Comparison of ENCODE assay signal across 8 cellular contexts in the genomic region with DNA sequence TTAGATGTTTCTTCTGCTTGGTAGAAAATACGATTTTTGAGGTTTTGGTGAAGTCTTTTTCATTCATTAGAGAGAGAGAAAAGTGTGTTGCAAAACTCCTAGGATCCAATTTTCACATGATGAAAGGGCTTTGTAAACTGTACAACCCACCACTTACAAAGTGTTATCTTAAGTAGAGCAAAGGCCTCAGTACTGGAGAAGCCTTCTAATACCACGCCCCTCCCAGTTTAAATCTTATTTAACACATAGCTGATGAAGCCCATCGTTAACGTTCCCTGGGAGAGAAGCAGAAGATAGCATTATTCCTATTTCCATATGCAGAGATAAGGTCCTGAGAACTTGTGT.
DNase-seq lines count a peak whose midpoint lies in the region; ATAC-seq, FAIRE-seq and TF ChIP-seq lines count a peak whose summit lies in the region.

No MANE protein-coding gene starts in this region.

- no peak for FAIRE-seq in RCC 7860 (lab: Jason Lieb, UNC)

- DNase-seq in adipocyte (ENCODE audit: low read depth), result no peak
- DNase-seq in RCC 7860 (ENCODE audit: low spot score), result no peak
- DNase-seq in NCI-H69 (lab: John Stamatoyannopoulos, UW), result no peak
- no peak for DNase-seq in GM10248 (ENCODE audit: extremely low spot score)

- H3K36me3 ChIP-seq in adipocyte (ENCODE audit: control insufficient read depth, insufficient read depth, low read length, severe bottlenecking) (no peaks in the 10 kb centered on the region), iPS-20b (ENCODE audit: insufficient read depth, low read depth, low read length) (no peaks in the 10 kb centered on the region), stomach smooth muscle (ENCODE audit: control insufficient read depth in 2 of 2, insufficient read depth in 2 of 2, low read length in 2 of 2) (no peaks in the 10 kb centered on the region)

- H3K4me1 ChIP-seq in adipocyte (ENCODE audit: control insufficient read depth, insufficient read depth, low read length), result peaks cover 32% of the 10 kb centered on the region
- H3K4me1 ChIP-seq in iPS-20b (ENCODE audit: insufficient read depth, low read length), result peaks cover 18% of the 10 kb centered on the region
- H3K4me1 ChIP-seq in stomach smooth muscle (ENCODE audit: control insufficient read depth, insufficient read depth, low read length), result peaks cover 26% of the 10 kb centered on the region

- peak; percentile 11 for ATAC-seq in HG03103 (IDR thresholded peaks at IDR 0.05; ENCODE audit: low read depth, unreplicated experiment)

- POLR2A ChIA-PET in GM10248 (lab: Yijun Ruan, JAX), result interaction anchor here (0.6 kb wide), 1 partner anchor 177 kb away, joined by 4 read pairs; no protein-coding TSS in a partner anchor

- CTCF ChIA-PET in GM10248 (lab: Yijun Ruan, JAX), result interaction anchor here (1.3 to 4.6 kb wide), 10 partner anchors 11 to 427 kb away, joined by 3 to 70 read pairs (median 14); a partner anchor contains a TSS

- no peaks in the 10 kb centered on the region for H3K9me3 ChIP-seq in adipocyte (ENCODE audit: control insufficient read depth, low read length)
- H3K9me3 ChIP-seq in iPS-20b (ENCODE audit: insufficient read depth, low read depth, low read length), result no peaks in the 10 kb centered on the region
- H3K9me3 ChIP-seq in stomach smooth muscle (ENCODE audit: control insufficient read depth in 2 of 2, low read length in 2 of 2), result no peaks in the 10 kb centered on the region

- H3K27ac ChIP-seq in iPS-20b (ENCODE audit: low read length) (no peak overlapping the region), stomach smooth muscle (ENCODE audit: low read length) (peak overlapping the region; percentile 80)

- H3K9ac ChIP-seq in adipocyte (ENCODE audit: low read length) (peak overlapping the region; percentile 88), iPS-20b (ENCODE audit: low read depth, low read length) (peak overlapping the region; percentile 62; the same call in 1 of the 2 replicates), stomach smooth muscle (ENCODE audit: low read length in 2 of 2) (peak overlapping the region; percentile 72 to 75)

- H3K27me3 ChIP-seq in adipocyte (replicated peaks; ENCODE audit: control insufficient read depth, insufficient read depth, low read length) (no peaks in the 10 kb centered on the region), iPS-20b (ENCODE audit: insufficient read depth, low read length) (peaks cover 49% of the 10 kb centered on the region), stomach smooth muscle (ENCODE audit: control insufficient read depth in 1 of 2, insufficient read depth in 2 of 2, low read length in 2 of 2) (no peaks in the 10 kb centered on the region)

- TF ChIP-seq CTCF in GM12875 (IDR thresholded peaks at IDR 0.05; ENCODE audit: borderline replicate concordance, insufficient read depth, low read depth, low read length), result no peak
- TF ChIP-seq CTCF in GM10248 (IDR thresholded peaks at IDR 0.05; ENCODE audit: control extremely low read depth, extremely low read depth, low read depth, missing control alignments), result no peak

- peak overlapping the region; percentile 64 for H3K4me3 ChIP-seq in GM12875 (ENCODE audit: low read depth, low read length)
- H3K4me3 ChIP-seq in adipocyte (ENCODE audit: low read length), result peak overlapping the region; percentile 84
- peak overlapping the region; percentile 65 for H3K4me3 ChIP-seq in iPS-20b (ENCODE audit: low read length)
- peak overlapping the region; percentile 68 to 81 for H3K4me3 ChIP-seq in stomach smooth muscle (ENCODE audit: low read length in 2 of 2)
